20 cellular contexts compared by ENCODE assay signal in genomic region chr2:30482025-30482424, GRCh38. TPM values are rescaled to one million over a fixed set of nuclear protein-coding genes. Genes with fewer than 3 reads are reported as not detected.
DNase-seq lines count a peak whose midpoint lies in the region; ATAC-seq and TF ChIP-seq lines count a peak whose summit lies in the region.
"Had no signal": no experiment of that assay in that cellular context is flagged by ENCODE, and none has a peak within 500 bp of the region (broad histone marks: within the 10 kb centered on the region; RNA-seq: fewer than 3 reads in every experiment).

No MANE protein-coding gene starts in this region.

- H3K36me3 ChIP-seq in heart left ventricle (no peaks in the 10 kb centered on the region), IMR-90 (ENCODE audit: control insufficient read depth, insufficient read depth, low read length) (peaks cover 2% of the 10 kb centered on the region; the same call in 1 of the 2 replicates), hepatocyte (replicated peaks; ENCODE audit: insufficient read depth, low read depth) (no peaks in the 10 kb centered on the region), thoracic aorta (no peaks in the 10 kb centered on the region), psoas muscle (ENCODE audit: insufficient read depth in 1 of 2, low read depth in 1 of 2) (no peaks in the 10 kb centered on the region)
- H3K36me3 ChIP-seq: Peyer's patch had no signal

- no peak overlapping the region for H3K9ac ChIP-seq in IMR-90 (ENCODE audit: low read depth, low read length)

- H4K20me1 ChIP-seq in IMR-90 (ENCODE audit: insufficient read depth, low read length) (no peaks in the 10 kb centered on the region), hepatocyte (ENCODE audit: insufficient read depth, poor library complexity, severe bottlenecking) (no peaks in the 10 kb centered on the region)

- no peak overlapping the region for H3K23ac ChIP-seq in IMR-90 (ENCODE audit: low read depth, low read length)

- TF ChIP-seq POLR2A in heart left ventricle (IDR thresholded peaks at IDR 0.05) = no peak
- TF ChIP-seq POLR2A in IMR-90 (IDR thresholded peaks at IDR 0.05; ENCODE audit: low read depth, low read length) = no peak

- no peak overlapping the region for H3K56ac ChIP-seq in IMR-90 (ENCODE audit: extremely low read depth, insufficient read depth, low read length)

- peak in 1 of 4 donors; percentile 45 for ATAC-seq in heart left ventricle
- no peak for ATAC-seq in Right ventricle myocardium inferior
- ATAC-seq in IMR-90 (ENCODE audit: low read depth) = peak; percentile 46; the same call in 1 of the 2 replicates
- ATAC-seq in thoracic aorta (ENCODE audit: insufficient number of reproducible peaks, low FRiP score, low read depth) = no peak
- no peak for ATAC-seq in psoas muscle
- ATAC-seq: HCT116 had no signal

- H3K27ac ChIP-seq in heart left ventricle = peak overlapping the region in 10 of 12 donors; percentile 2 to 62 (median 44)
- H3K27ac ChIP-seq in IMR-90 (ENCODE audit: insufficient read depth, low read length) = no peak overlapping the region
- H3K27ac ChIP-seq in hepatocyte = no peak overlapping the region
- no peak overlapping the region for H3K27ac ChIP-seq in thoracic aorta
- H3K27ac ChIP-seq in psoas muscle = no peak overlapping the region

- DNase-seq in heart left ventricle = no peak
- DNase-seq in Right ventricle myocardium inferior (ENCODE audit: missing footprints) = no peak
- DNase-seq in IMR-90 = no peak
- DNase-seq in hepatocyte (ENCODE audit: low spot score) = no peak
- no peak for DNase-seq in thoracic aorta (ENCODE audit: low spot score)
- DNase-seq in A172 (ENCODE audit: low spot score) = no peak
- no peak for DNase-seq in cerebellar nuclear complex (lab: John Stamatoyannopoulos, UW)
- no peak for DNase-seq in psoas muscle
- DNase-seq: 8988T; CD4-positive, alpha-beta T cell; Karpas-422; NCI-H1092; NCI-H1417 treated with DMSO at 0.1 percent for 48 hours; NCI-H1694 treated with DMSO at 0.1 percent for 48 hours; NCI-H2081; NCI-H2227 treated with DMSO at 0.1 percent for 48 hours; NCI-H510A; NCI-H69 had no signal

- no peak overlapping the region for H3K18ac ChIP-seq in IMR-90 (ENCODE audit: low read depth, low read length)

- in situ Hi-C loops in IMR-90 (cut with MboI; ENCODE audit: low sequenced_read_pairs) = no loop called here

- H3K4me1 ChIP-seq in heart left ventricle = peaks cover 3 to 46% (median 27%) of the 10 kb centered on the region in 12 donors
- peaks cover 7% of the 10 kb centered on the region for H3K4me1 ChIP-seq in IMR-90 (ENCODE audit: control insufficient read depth, insufficient read depth, low read length)
- peaks cover 4% of the 10 kb centered on the region for H3K4me1 ChIP-seq in hepatocyte (ENCODE audit: insufficient read depth)
- H3K4me1 ChIP-seq in thoracic aorta (ENCODE audit: control insufficient read depth in 1 of 2, low read depth in 2 of 2) = peaks cover 17% of the 10 kb centered on the region in 2 donors
- H3K4me1 ChIP-seq in psoas muscle = peaks cover 21% of the 10 kb centered on the region

- H4K5ac ChIP-seq in IMR-90 (ENCODE audit: low read depth, low read length) = no peak overlapping the region

- H3K9me2 ChIP-seq in hepatocyte (replicated peaks; ENCODE audit: insufficient read depth) = no peaks in the 10 kb centered on the region

- no peak overlapping the region for H4K8ac ChIP-seq in IMR-90 (ENCODE audit: low read depth in 2 of 2, low read length in 2 of 2)

- POLR2A ChIA-PET in IMR-90 (lab: Charles Lee; ENCODE audit: unreplicated experiment) = no interaction called here

- peaks cover 33 to 46% of the 10 kb centered on the region in 2 experiments for H3K79me1 ChIP-seq in IMR-90 (ENCODE audit: low read depth in 1 of 2, low read length in 2 of 2)

- H2BK120ac ChIP-seq in IMR-90 (ENCODE audit: low read depth, low read length) = no peak overlapping the region

- TF ChIP-seq CTCF in heart left ventricle (IDR thresholded peaks at IDR 0.05) (no peak), IMR-90 (conservative IDR thresholded peaks at IDR 0.05; ENCODE audit: low read depth, low read length) (no peak), hepatocyte (IDR thresholded peaks at IDR 0.05; ENCODE audit: poor library complexity) (no peak), thoracic aorta (IDR thresholded peaks at IDR 0.05) (no peak), psoas muscle (IDR thresholded peaks at IDR 0.05) (no peak)

- peaks cover 45% of the 10 kb centered on the region for H3K79me2 ChIP-seq in hepatocyte

- H2AK9ac ChIP-seq in IMR-90 (replicated peaks; ENCODE audit: low read depth, low read length, poor library complexity) = no peak overlapping the region

- H3K14ac ChIP-seq in IMR-90 (replicated peaks; ENCODE audit: low read depth, low read length) = no peak overlapping the region

- H2BK20ac ChIP-seq in IMR-90 (ENCODE audit: low read depth, low read length) = no peak overlapping the region

- H2BK5ac ChIP-seq in IMR-90 (ENCODE audit: low read depth, low read length, poor library complexity, severe bottlenecking) = peak overlapping the region; percentile 13

- H2AFZ ChIP-seq in IMR-90 (replicated peaks; ENCODE audit: low read length, poor library complexity) = no peak overlapping the region
- no peak overlapping the region for H2AFZ ChIP-seq in hepatocyte

- CTCF ChIA-PET in IMR-90 (lab: Yijun Ruan, JAX) = interaction anchor here (0.9 kb wide), 1 partner anchor 182 kb away, joined by 3 read pairs; no protein-coding TSS in a partner anchor

- H3K9me1 ChIP-seq in IMR-90 (ENCODE audit: insufficient read depth, low read length) = peaks cover 8% of the 10 kb centered on the region; the same call in 1 of the 2 replicates

- intact Hi-C loops in heart left ventricle (cut with DNase I) = loop anchor here in 3 of 10 donors (10.0 kb wide), 3 partner anchors 213 to 247 kb away; partner anchors contain the start of gene LBH (in 1 of the 3)
- intact Hi-C loops in Right ventricle myocardium inferior (cut with DNase I) = no loop called here
- intact Hi-C loops in IMR-90 (cut with micrococcal nuclease) = no loop called here
- intact Hi-C loops in psoas muscle (cut with DNase I) = no loop called here

- H4K91ac ChIP-seq in IMR-90 (ENCODE audit: insufficient read depth, low read depth, low read length) = no peak overlapping the region

- BruUV-seq in IMR-90 (replicated peaks; lab: Mats Ljungman, UMichigan) = no TSS peak

- no peak for TF ChIP-seq RAD21 in IMR-90 (IDR thresholded peaks at IDR 0.05; ENCODE audit: low read length)

- no peak overlapping the region for H3K4me3 ChIP-seq in heart left ventricle
- no peak overlapping the region for H3K4me3 ChIP-seq in IMR-90 (ENCODE audit: insufficient read depth, low read depth, low read length)
- H3K4me3 ChIP-seq in hepatocyte = no peak overlapping the region
- H3K4me3 ChIP-seq in thoracic aorta = peak overlapping the region; percentile 12
- H3K4me3 ChIP-seq in psoas muscle = no peak overlapping the region
- H3K4me3 ChIP-seq: Peyer's patch had no signal

- H3K4me2 ChIP-seq in IMR-90 (ENCODE audit: low read depth, low read length) (no peak overlapping the region), hepatocyte (peak overlapping the region; percentile 3)

- no peaks in the 10 kb centered on the region for H3K27me3 ChIP-seq in heart left ventricle
- H3K27me3 ChIP-seq in IMR-90 (ENCODE audit: control insufficient read depth, insufficient read depth, low read length) = no peaks in the 10 kb centered on the region
- no peaks in the 10 kb centered on the region for H3K27me3 ChIP-seq in hepatocyte
- no peaks in the 10 kb centered on the region for H3K27me3 ChIP-seq in thoracic aorta (replicated peaks; ENCODE audit: insufficient read depth)
- no peaks in the 10 kb centered on the region for H3K27me3 ChIP-seq in psoas muscle (ENCODE audit: insufficient read depth in 3 of 3, low read length in 2 of 3)
- H3K27me3 ChIP-seq: Peyer's patch had no signal

- no peaks in the 10 kb centered on the region for H3K9me3 ChIP-seq in heart left ventricle
- H3K9me3 ChIP-seq in IMR-90 (ENCODE audit: control insufficient read depth, insufficient read depth, low read length) = no peaks in the 10 kb centered on the region
- no peaks in the 10 kb centered on the region for H3K9me3 ChIP-seq in hepatocyte (ENCODE audit: low read depth)
- H3K9me3 ChIP-seq in thoracic aorta = no peaks in the 10 kb centered on the region
- no peaks in the 10 kb centered on the region for H3K9me3 ChIP-seq in psoas muscle
- H3K9me3 ChIP-seq: Peyer's patch had no signal

- H2AK5ac ChIP-seq in IMR-90 (ENCODE audit: low read depth, low read length) = no peak overlapping the region

- no peak overlapping the region for H3K4ac ChIP-seq in IMR-90 (ENCODE audit: low read depth, low read length)

- H2BK15ac ChIP-seq in IMR-90 (ENCODE audit: low read depth, low read length) = no peak overlapping the region

- dilution Hi-C loops in IMR-90 (cut with HindIII; ENCODE audit: low sequenced_read_pairs, unreplicated experiment) = no loop called here

TF ChIP-seq in IMR-90, 13 proteins besides CTCF, POLR2A, EP300 and RAD21 (continues in another document):
- TF ChIP-seq SMC3 (IDR thresholded peaks at IDR 0.05; ENCODE audit: low read depth, low read length) (no peak), MAFK (IDR thresholded peaks at IDR 0.05; ENCODE audit: low read depth, low read length) (no peak), USF2 (IDR thresholded peaks at IDR 0.05; ENCODE audit: low read depth, low read length) (no peak), CEBPB (IDR thresholded peaks at IDR 0.05; ENCODE audit: low read depth, low read length) (no peak), FOS (IDR thresholded peaks at IDR 0.05; ENCODE audit: low read depth, low read length) (no peak), CHD1 (IDR thresholded peaks at IDR 0.05; ENCODE audit: low read depth, low read length) (no peak), RCOR1 (IDR thresholded peaks at IDR 0.05; ENCODE audit: insufficient replicate concordance, low read length) (no peak)

RNA-seq across cellular contexts. Expression of gene LCLAT1, which starts 35.0 kb away (rescaled TPM):
- total RNA-seq in heart left ventricle (10 to 100 TPM; 32.6 to 70.2 (median 46.9) TPM), Right ventricle myocardium inferior (30.9 TPM), IMR-90 (2012; rRNA removed) (11.5 and 18.3 TPM in 2 replicates), hepatocyte (13.6 and 15.4 TPM in 2 replicates), thoracic aorta (10 to 100 TPM; 14.8 to 43.9 TPM), psoas muscle (10 to 100 TPM in 1 of 4 donors, 1 to 10 TPM in 3; 5.5 to 18.8 (median 8.2) TPM)
- polyA plus RNA-seq in heart left ventricle (10 to 100 TPM in 1 of 2 donors, 1 to 10 TPM in 1; 9.8 to 22.9 TPM), IMR-90 (2012; rRNA removed) (6.9 and 7.5 TPM in 2 replicates), hepatocyte (9.8 and 10.1 TPM in 2 replicates), psoas muscle (1 to 10 TPM; 4.2 to 6.0 (median 4.4) TPM)
- polyA plus RNA-seq in IMR-90 (2012; cell fraction: cytosol; rRNA removed) = 2.3 and 4.8 TPM in 2 replicates
- 1.3 and 5.4 TPM in 2 replicates for polyA plus RNA-seq in IMR-90 (2012; cell fraction: nucleus; rRNA removed; ENCODE audit: low replicate concordance)
- 19.0 and 27.7 TPM in 2 replicates for total RNA-seq in A172 (2014; rRNA removed; shearing (Covaris generic))

Comparison
In these comparisons a context has a peak if more than half of its experiments do, and no peak if none do; other contexts are left out.
1. H3K27ac ChIP-seq: peak in heart left ventricle (10 of 12); none in IMR-90 (single experiment), hepatocyte (single experiment), thoracic aorta (0 of 2) and psoas muscle (single experiment).